Comparison of ENCODE assay signal across 1 cellular context in the genomic region with DNA sequence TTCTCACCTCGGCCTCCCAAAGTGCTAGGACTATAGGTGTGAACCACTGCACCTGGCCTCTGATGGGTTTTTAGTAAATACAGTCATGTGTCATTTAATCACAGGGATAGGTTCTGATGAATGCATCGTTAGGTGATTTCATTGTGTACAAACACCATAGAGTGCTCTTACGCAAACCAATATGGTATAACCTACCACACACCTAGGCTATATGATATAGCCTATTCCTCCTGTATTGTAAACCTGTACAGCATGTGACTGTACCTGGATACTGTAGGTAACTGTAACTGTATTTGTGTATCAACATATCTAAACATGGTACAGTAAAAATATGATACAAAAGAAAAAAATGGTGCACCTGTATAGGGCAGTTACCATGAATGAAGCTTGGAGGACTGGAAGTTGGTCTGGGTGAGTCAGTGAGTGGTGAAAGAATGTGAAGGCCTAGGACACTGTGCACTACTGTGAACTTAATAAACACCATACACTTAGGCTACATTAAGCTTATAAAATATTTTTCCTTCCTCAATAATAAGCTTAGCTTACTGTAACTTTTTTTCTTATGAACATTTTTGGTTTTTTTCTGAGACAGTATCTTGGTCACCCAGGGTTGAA.
TF ChIP-seq lines count a peak whose summit lies in the region.

No MANE protein-coding gene starts in this region.

TF ChIP-seq in HepG2, 621 proteins besides CTCF, POLR2A, EP300 and RAD21 (continued from another document):
- TF ChIP-seq, protein P1, sequence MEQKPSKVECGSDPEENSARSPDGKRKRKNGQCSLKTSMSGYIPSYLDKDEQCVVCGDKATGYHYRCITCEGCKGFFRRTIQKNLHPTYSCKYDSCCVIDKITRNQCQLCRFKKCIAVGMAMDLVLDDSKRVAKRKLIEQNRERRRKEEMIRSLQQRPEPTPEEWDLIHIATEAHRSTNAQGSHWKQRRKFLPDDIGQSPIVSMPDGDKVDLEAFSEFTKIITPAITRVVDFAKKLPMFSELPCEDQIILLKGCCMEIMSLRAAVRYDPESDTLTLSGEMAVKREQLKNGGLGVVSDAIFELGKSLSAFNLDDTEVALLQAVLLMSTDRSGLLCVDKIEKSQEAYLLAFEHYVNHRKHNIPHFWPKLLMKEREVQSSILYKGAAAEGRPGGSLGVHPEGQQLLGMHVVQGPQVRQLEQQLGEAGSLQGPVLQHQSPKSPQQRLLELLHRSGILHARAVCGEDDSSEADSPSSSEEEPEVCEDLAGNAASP (CRISPR knock-in tag; IDR thresholded peaks at IDR 0.05; ENCODE audit: borderline replicate concordance): no peak
- TF ChIP-seq, protein P2, sequence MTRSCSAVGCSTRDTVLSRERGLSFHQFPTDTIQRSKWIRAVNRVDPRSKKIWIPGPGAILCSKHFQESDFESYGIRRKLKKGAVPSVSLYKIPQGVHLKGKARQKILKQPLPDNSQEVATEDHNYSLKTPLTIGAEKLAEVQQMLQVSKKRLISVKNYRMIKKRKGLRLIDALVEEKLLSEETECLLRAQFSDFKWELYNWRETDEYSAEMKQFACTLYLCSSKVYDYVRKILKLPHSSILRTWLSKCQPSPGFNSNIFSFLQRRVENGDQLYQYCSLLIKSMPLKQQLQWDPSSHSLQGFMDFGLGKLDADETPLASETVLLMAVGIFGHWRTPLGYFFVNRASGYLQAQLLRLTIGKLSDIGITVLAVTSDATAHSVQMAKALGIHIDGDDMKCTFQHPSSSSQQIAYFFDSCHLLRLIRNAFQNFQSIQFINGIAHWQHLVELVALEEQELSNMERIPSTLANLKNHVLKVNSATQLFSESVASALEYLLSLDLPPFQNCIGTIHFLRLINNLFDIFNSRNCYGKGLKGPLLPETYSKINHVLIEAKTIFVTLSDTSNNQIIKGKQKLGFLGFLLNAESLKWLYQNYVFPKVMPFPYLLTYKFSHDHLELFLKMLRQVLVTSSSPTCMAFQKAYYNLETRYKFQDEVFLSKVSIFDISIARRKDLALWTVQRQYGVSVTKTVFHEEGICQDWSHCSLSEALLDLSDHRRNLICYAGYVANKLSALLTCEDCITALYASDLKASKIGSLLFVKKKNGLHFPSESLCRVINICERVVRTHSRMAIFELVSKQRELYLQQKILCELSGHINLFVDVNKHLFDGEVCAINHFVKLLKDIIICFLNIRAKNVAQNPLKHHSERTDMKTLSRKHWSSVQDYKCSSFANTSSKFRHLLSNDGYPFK (CRISPR knock-in tag; IDR thresholded peaks at IDR 0.05; ENCODE audit: borderline replicate concordance): no peak
- no peak for TF ChIP-seq SP2 (CRISPR knock-in tag; IDR thresholded peaks at IDR 0.05)
- TF ChIP-seq, protein P3, sequence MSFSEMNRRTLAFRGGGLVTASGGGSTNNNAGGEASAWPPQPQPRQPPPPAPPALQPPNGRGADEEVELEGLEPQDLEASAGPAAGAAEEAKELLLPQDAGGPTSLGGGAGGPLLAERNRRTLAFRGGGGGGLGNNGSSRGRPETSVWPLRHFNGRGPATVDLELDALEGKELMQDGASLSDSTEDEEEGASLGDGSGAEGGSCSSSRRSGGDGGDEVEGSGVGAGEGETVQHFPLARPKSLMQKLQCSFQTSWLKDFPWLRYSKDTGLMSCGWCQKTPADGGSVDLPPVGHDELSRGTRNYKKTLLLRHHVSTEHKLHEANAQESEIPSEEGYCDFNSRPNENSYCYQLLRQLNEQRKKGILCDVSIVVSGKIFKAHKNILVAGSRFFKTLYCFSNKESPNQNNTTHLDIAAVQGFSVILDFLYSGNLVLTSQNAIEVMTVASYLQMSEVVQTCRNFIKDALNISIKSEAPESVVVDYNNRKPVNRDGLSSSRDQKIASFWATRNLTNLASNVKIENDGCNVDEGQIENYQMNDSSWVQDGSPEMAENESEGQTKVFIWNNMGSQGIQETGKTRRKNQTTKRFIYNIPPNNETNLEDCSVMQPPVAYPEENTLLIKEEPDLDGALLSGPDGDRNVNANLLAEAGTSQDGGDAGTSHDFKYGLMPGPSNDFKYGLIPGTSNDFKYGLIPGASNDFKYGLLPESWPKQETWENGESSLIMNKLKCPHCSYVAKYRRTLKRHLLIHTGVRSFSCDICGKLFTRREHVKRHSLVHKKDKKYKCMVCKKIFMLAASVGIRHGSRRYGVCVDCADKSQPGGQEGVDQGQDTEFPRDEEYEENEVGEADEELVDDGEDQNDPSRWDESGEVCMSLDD (CRISPR knock-in tag; IDR thresholded peaks at IDR 0.05; ENCODE audit: borderline replicate concordance): no peak
- 0 out of 2 replicates have a peak, but pooled peaks have one; percentile 36 for TF ChIP-seq ZNF354B (CRISPR knock-in tag; IDR thresholded peaks at IDR 0.05)
- TF ChIP-seq ZNF318 (CRISPR knock-in tag; IDR thresholded peaks at IDR 0.05): no peak
- TF ChIP-seq RORA (CRISPR knock-in tag; IDR thresholded peaks at IDR 0.05): no peak
